In genomic region chr22:37753746-37754145, GRCh38 we compare ENCODE assay signal across 1 cellular context.
TF ChIP-seq lines count a peak whose summit lies in the region.

No MANE protein-coding gene starts in this region.

TF ChIP-seq in endothelial cell of umbilical vein, 7 proteins besides CTCF, POLR2A, EP300 and RAD21:
- TF ChIP-seq GATA2 (IDR thresholded peaks at IDR 0.05; ENCODE audit: insufficient read depth, insufficient read length, low read depth, low read length) = no peak
- no peak for TF ChIP-seq FOS (IDR thresholded peaks at IDR 0.05; ENCODE audit: borderline replicate concordance, insufficient read depth, low read length)
- TF ChIP-seq MYC (IDR thresholded peaks at IDR 0.05; ENCODE audit: low read depth, low read length) = no peak
